Comparison of ENCODE assay signal across 8 cellular contexts in genomic region chr18:34976899-34977786, GRCh38.
A peak's percentile ranks its signal among the peaks of the same experiment; 100 is the strongest.
DNase-seq lines count a peak whose midpoint lies in the region; ATAC-seq and TF ChIP-seq lines count a peak whose summit lies in the region.

No MANE protein-coding gene starts in this region.

- H3K27me3 Mint-ChIP-seq in naive B cell = peaks cover 8 to 24% (median 14%) of the 10 kb centered on the region in 3 donors

- TF ChIP-seq EP300 in esophagus muscularis mucosa (IDR thresholded peaks at IDR 0.05) = no peak

- H3K9ac ChIP-seq in BLaER1 = peak overlapping the region; percentile 74
- no peak overlapping the region for H3K9ac ChIP-seq in NT2/D1 (ENCODE audit: insufficient read length, low read depth)

- H3K27me3 ChIP-seq in BLaER1 (peaks cover 27% of the 10 kb centered on the region; the same call in 1 of the 2 replicates), NT2/D1 (ENCODE audit: insufficient read depth, insufficient read length) (peaks cover 54% of the 10 kb centered on the region), esophagus muscularis mucosa (no peaks in the 10 kb centered on the region)

- no CpG with 5 or more reads among the region's 78 CpGs for WGBS in esophagus muscularis mucosa

- no peaks in the 10 kb centered on the region for H3K36me3 ChIP-seq in BLaER1
- no peaks in the 10 kb centered on the region for H3K36me3 ChIP-seq in NT2/D1 (ENCODE audit: insufficient read depth, insufficient read length, low read length)
- no peaks in the 10 kb centered on the region for H3K36me3 ChIP-seq in esophagus muscularis mucosa

- peak overlapping the region; percentile 87 to 96 (median 94) for H3K4me3 Mint-ChIP-seq in naive B cell
- peak overlapping the region; percentile 78 for H3K4me3 Mint-ChIP-seq in stimulated activated effector memory CD8-positive, alpha-beta T cell treated with anti-CD3 and anti-CD28 coated beads, Interleukin-12 subunit alpha, Interleukin-12 subunit beta, amount 100 ng/mL, for 72 hours

- TF ChIP-seq POLR2A in esophagus muscularis mucosa (IDR thresholded peaks at IDR 0.05; ENCODE audit: low read depth) = no peak

- H3K4me1 Mint-ChIP-seq in naive B cell = peaks cover 14 to 39% (median 23%) of the 10 kb centered on the region in 3 donors
- H3K4me1 Mint-ChIP-seq in stimulated activated effector memory CD8-positive, alpha-beta T cell treated with anti-CD3 and anti-CD28 coated beads, Interleukin-12 subunit alpha, Interleukin-12 subunit beta, amount 100 ng/mL, for 72 hours = peaks cover 29% of the 10 kb centered on the region

- H3K4me3 ChIP-seq in BLaER1 (peak overlapping the region; percentile 82), NT2/D1 (ENCODE audit: insufficient read length, low read depth) (peak overlapping the region; percentile 65), esophagus muscularis mucosa (peak overlapping the region; percentile 79 to 94 (median 86))

- H3K27ac ChIP-seq in BLaER1 = peak overlapping the region; percentile 43; the same call in 1 of the 2 replicates
- H3K27ac ChIP-seq in esophagus muscularis mucosa (replicated peaks in 1 of 4) = peak overlapping the region; percentile 65 to 81 (median 75)

- no peaks in the 10 kb centered on the region for H3K36me3 Mint-ChIP-seq in naive B cell
- H3K36me3 Mint-ChIP-seq in stimulated activated effector memory CD8-positive, alpha-beta T cell treated with anti-CD3 and anti-CD28 coated beads, Interleukin-12 subunit alpha, Interleukin-12 subunit beta, amount 100 ng/mL, for 72 hours = no peaks in the 10 kb centered on the region

- ATAC-seq in GM19463 (IDR thresholded peaks at IDR 0.05; ENCODE audit: unreplicated experiment) (peak; percentile 50), naive B cell (ENCODE audit: low read depth in 2 of 2) (peak; percentile 85 to 87)
- peak; percentile 77 for ATAC-seq in stimulated activated effector memory CD8-positive, alpha-beta T cell treated with anti-CD3 and anti-CD28 coated beads, Interleukin-12 subunit alpha, Interleukin-12 subunit beta, amount 100 ng/mL, for 72 hours

- intact Hi-C loops in esophagus muscularis mucosa (cut with DNase I) = no loop called here

- no peaks in the 10 kb centered on the region for H3K9me3 ChIP-seq in BLaER1
- no peaks in the 10 kb centered on the region for H3K9me3 ChIP-seq in NT2/D1 (ENCODE audit: insufficient read depth, low read length)
- no peaks in the 10 kb centered on the region for H3K9me3 ChIP-seq in esophagus muscularis mucosa

- no peak for TF ChIP-seq CTCF in esophagus muscularis mucosa (IDR thresholded peaks at IDR 0.05)

- H3K4me2 ChIP-seq in BLaER1 = peak overlapping the region; percentile 95

- H3K4me1 ChIP-seq in BLaER1 (peaks cover 16% of the 10 kb centered on the region), NT2/D1 (ENCODE audit: insufficient read depth, insufficient read length) (no peaks in the 10 kb centered on the region), esophagus muscularis mucosa (peaks cover 15 to 32% (median 31%) of the 10 kb centered on the region in 4 donors)

- H3K27ac Mint-ChIP-seq in naive B cell = no peak overlapping the region
- no peak overlapping the region for H3K27ac Mint-ChIP-seq in stimulated activated effector memory CD8-positive, alpha-beta T cell treated with anti-CD3 and anti-CD28 coated beads, Interleukin-12 subunit alpha, Interleukin-12 subunit beta, amount 100 ng/mL, for 72 hours

- H4K20me1 ChIP-seq in BLaER1 = no peaks in the 10 kb centered on the region

- DNase-seq in HK-2 (ENCODE audit: unreplicated experiment) (peak; percentile 35), NT2/D1 (ENCODE audit: low read depth, low spot score) (peak; percentile 32), esophagus muscularis mucosa (ENCODE audit: extremely low spot score) (peak; percentile 93), naive B cell (peak; percentile 78)
- peak; percentile 82 for DNase-seq in activated T-cell treated with anti-CD3 and anti-CD28 coated beads, Interleukin-2, amount 50 U/mL, for 1 hour
- DNase-seq in stimulated activated effector memory CD8-positive, alpha-beta T cell treated with anti-CD3 and anti-CD28 coated beads, Interleukin-12 subunit alpha, Interleukin-12 subunit beta, amount 100 ng/mL, for 72 hours (ENCODE audit: low spot score in 2 of 2) = peak; percentile 49 to 82

- no peaks in the 10 kb centered on the region for H3K9me3 Mint-ChIP-seq in naive B cell
- no peaks in the 10 kb centered on the region for H3K9me3 Mint-ChIP-seq in stimulated activated effector memory CD8-positive, alpha-beta T cell treated with anti-CD3 and anti-CD28 coated beads, Interleukin-12 subunit alpha, Interleukin-12 subunit beta, amount 100 ng/mL, for 72 hours

Comparison
In these comparisons a context has a peak if more than half of its experiments do, and no peak if none do; other contexts are left out.
1. Peak in every context shown above with its lines: DNase-seq, ATAC-seq, H3K4me3 ChIP-seq and H3K27ac ChIP-seq.
2. DNase-seq: peak in every context shown above with its lines; median percentile 93 in esophagus muscularis mucosa; 82 in activated T-cell treated with anti-CD3 and anti-CD28 coated beads, Interleukin-2, amount 50 U/mL, for 1 hour; 78 in naive B cell; 66 in stimulated activated effector memory CD8-positive, alpha-beta T cell treated with anti-CD3 and anti-CD28 coated beads, Interleukin-12 subunit alpha, Interleukin-12 subunit beta, amount 100 ng/mL, for 72 hours; 35 in HK-2; 32 in NT2/D1.